ENCODE assay signal across 8 cellular contexts in genomic region chr1:214123061-214123784, GRCh38.
DNase-seq lines count a peak whose midpoint lies in the region; ATAC-seq and TF ChIP-seq lines count a peak whose summit lies in the region.

No MANE protein-coding gene starts in this region.

- H3K27me3 ChIP-seq in foreskin keratinocyte (no peaks in the 10 kb centered on the region), osteoblast (ENCODE audit: insufficient read depth, low read length) (no peaks in the 10 kb centered on the region)

- no peaks in the 10 kb centered on the region for H4K20me1 ChIP-seq in osteoblast (ENCODE audit: insufficient read depth, low read length)

- peak overlapping the region; percentile 69 for H2AFZ ChIP-seq in osteoblast (ENCODE audit: low read length)

- ATAC-seq in stimulated activated naive CD8-positive, alpha-beta T cell treated with anti-CD3 and anti-CD28 coated beads, Interleukin-15, amount 100 ng/mL, for 72 hours: peak; percentile 52
- no peak for ATAC-seq in stimulated activated naive CD8-positive, alpha-beta T cell treated with anti-CD3 and anti-CD28 coated beads, Interleukin-15, Interleukin-2, amounts not matched to agents 100 U/mL and 50 U/mL, for 24 hours
- ATAC-seq in HG02938 (IDR thresholded peaks at IDR 0.05; ENCODE audit: unreplicated experiment) (peak; percentile 67), foreskin keratinocyte (peak; percentile 91)

- no peak overlapping the region for H3K4me3 Mint-ChIP-seq in stimulated activated naive CD8-positive, alpha-beta T cell treated with anti-CD3 and anti-CD28 coated beads, Interleukin-15, amount 100 ng/mL, for 72 hours

- TF ChIP-seq CTCF in VCaP (conservative IDR thresholded peaks at IDR 0.05) (peak; percentile 79), foreskin keratinocyte (conservative IDR thresholded peaks at IDR 0.05) (peak; percentile 80), osteoblast (IDR thresholded peaks at IDR 0.05; ENCODE audit: extremely low read depth, low read depth, low read length) (peak; percentile 67)

- peak in 1 of 2 donors; percentile 12 for DNase-seq in stimulated activated naive CD8-positive, alpha-beta T cell treated with anti-CD3 and anti-CD28 coated beads, Interleukin-15, amount 100 ng/mL, for 72 hours
- DNase-seq in stimulated activated naive CD8-positive, alpha-beta T cell treated with anti-CD3 and anti-CD28 coated beads, Interleukin-15, Interleukin-2, amounts not matched to agents 100 U/mL and 50 U/mL, for 24 hours: no peak
- DNase-seq in NCI-H2081 treated with DMSO at 0.1 percent for 48 hours (lab: John Stamatoyannopoulos, UW): peak; percentile 76
- peak; percentile 47 to 73 for DNase-seq in foreskin keratinocyte
- peak; percentile 89 for DNase-seq in osteoblast (ENCODE audit: insufficient read length, low spot score, missing footprints)
- no peak for DNase-seq in NK-92 treated with Interleukin-12 subunit alpha and Interleukin-12 subunit beta, amount 100 ng/mL, for 24 hours (lab: John Stamatoyannopoulos, UW)

- H3K4me1 Mint-ChIP-seq in stimulated activated naive CD8-positive, alpha-beta T cell treated with anti-CD3 and anti-CD28 coated beads, Interleukin-15, amount 100 ng/mL, for 72 hours: no peaks in the 10 kb centered on the region

- peak overlapping the region; percentile 71 for H3K4me2 ChIP-seq in osteoblast (ENCODE audit: insufficient read depth, low read length)

- H3K27ac Mint-ChIP-seq in stimulated activated naive CD8-positive, alpha-beta T cell treated with anti-CD3 and anti-CD28 coated beads, Interleukin-15, amount 100 ng/mL, for 72 hours: peak overlapping the region in 1 of 2 donors; percentile 19

- H3K79me2 ChIP-seq in osteoblast (ENCODE audit: insufficient read depth, low read length): no peaks in the 10 kb centered on the region

- H3K27ac ChIP-seq in VCaP (no peak overlapping the region), foreskin keratinocyte (no peak overlapping the region), osteoblast (ENCODE audit: low read depth, low read length) (no peak overlapping the region)

- H3K4me3 ChIP-seq in osteoblast (ENCODE audit: insufficient read depth, low read length): peak overlapping the region; percentile 31

- H3K4me1 ChIP-seq in foreskin keratinocyte (peaks cover 8% of the 10 kb centered on the region), osteoblast (ENCODE audit: insufficient read depth, low read length) (peaks cover 4% of the 10 kb centered on the region)

- no peaks in the 10 kb centered on the region for H3K36me3 ChIP-seq in osteoblast (ENCODE audit: insufficient read depth, low read length)

- peaks cover under 1% of the 10 kb centered on the region for H3K9me3 ChIP-seq in osteoblast (ENCODE audit: low read depth, low read length)

- peaks cover 26% of the 10 kb centered on the region for H3K27me3 Mint-ChIP-seq in stimulated activated naive CD8-positive, alpha-beta T cell treated with anti-CD3 and anti-CD28 coated beads, Interleukin-15, amount 100 ng/mL, for 72 hours

- H3K9me3 Mint-ChIP-seq in stimulated activated naive CD8-positive, alpha-beta T cell treated with anti-CD3 and anti-CD28 coated beads, Interleukin-15, amount 100 ng/mL, for 72 hours: peaks cover 7 to 8% of the 10 kb centered on the region in 2 donors

Comparison
In these comparisons a context has a peak if more than half of its experiments do, and no peak if none do; other contexts are left out.
1. DNase-seq: peak in NCI-H2081 treated with DMSO at 0.1 percent for 48 hours (single experiment), foreskin keratinocyte (2 of 2) and osteoblast (single experiment); none in stimulated activated naive CD8-positive, alpha-beta T cell treated with anti-CD3 and anti-CD28 coated beads, Interleukin-15, Interleukin-2, amounts not matched to agents 100 U/mL and 50 U/mL, for 24 hours (single experiment) and NK-92 treated with Interleukin-12 subunit alpha and Interleukin-12 subunit beta, amount 100 ng/mL, for 24 hours (single experiment).
2. Peak in every context shown above with its lines, with median percentiles within 50 percentile points of each other: CTCF ChIP-seq.